In genomic region chr5:151580858-151581257, GRCh38 we compare ENCODE assay signal across 33 cellular contexts. TPM values are rescaled to one million over a fixed set of nuclear protein-coding genes. Genes with fewer than 3 reads are reported as not detected.
DNase-seq lines count a peak whose midpoint lies in the region; ATAC-seq and TF ChIP-seq lines count a peak whose summit lies in the region.
"Had no signal": no experiment of that assay in that cellular context is flagged by ENCODE, and none has a peak within 500 bp of the region (broad histone marks: within the 10 kb centered on the region; RNA-seq: fewer than 3 reads in every experiment).

No MANE protein-coding gene starts in this region.

- no peaks in the 10 kb centered on the region for H3K9me2 ChIP-seq in GM23338 (ENCODE audit: insufficient read depth)
- H3K9me2 ChIP-seq: SK-N-SH had no signal

- H3K27me3 Mint-ChIP-seq in GM23338 (ENCODE audit: insufficient read depth, low read depth, poor library complexity) (peaks cover 3% of the 10 kb centered on the region), MCF 10A (ENCODE audit: insufficient read depth, unreplicated experiment) (no peaks in the 10 kb centered on the region)
- no peaks in the 10 kb centered on the region for H3K27me3 Mint-ChIP-seq in activated T-cell treated with anti-CD3 and anti-CD28 coated beads, Interleukin-2, amount 50 U/mL, for 72 hours (ENCODE audit: low read depth)

- intact Hi-C loops in MCF 10A (cut with micrococcal nuclease) = no loop called here
- intact Hi-C loops in sciatic nerve (cut with DNase I) = no loop called here

- peak in 1 of 2 experiments; percentile 11; a peak in 1 of 4 replicates for TF ChIP-seq CTCF in GM23338 (conservative IDR thresholded peaks at IDR 0.05; ENCODE audit: low read depth in 2 of 2)
- TF ChIP-seq CTCF in MCF 10A (IDR thresholded peaks at IDR 0.05; ENCODE audit: unreplicated experiment) = no peak
- peak; percentile 45 for TF ChIP-seq CTCF in foreskin keratinocyte (conservative IDR thresholded peaks at IDR 0.05)

- H3K4me2 ChIP-seq in GM23338 = no peak overlapping the region
- H3K4me2 ChIP-seq: SK-N-SH had no signal

- H3K27me3 ChIP-seq in GM23338 (ENCODE audit: insufficient read depth) (no peaks in the 10 kb centered on the region), foreskin keratinocyte (no peaks in the 10 kb centered on the region)
- H3K27me3 ChIP-seq: cardiac muscle cell, right atrium auricular region had no signal

- H3K36me3 Mint-ChIP-seq in GM23338 (ENCODE audit: low read depth) = no peaks in the 10 kb centered on the region
- H3K36me3 Mint-ChIP-seq in MCF 10A (ENCODE audit: insufficient read depth, unreplicated experiment) = peaks cover 8% of the 10 kb centered on the region
- no peaks in the 10 kb centered on the region for H3K36me3 Mint-ChIP-seq in activated T-cell treated with anti-CD3 and anti-CD28 coated beads, Interleukin-2, amount 50 U/mL, for 72 hours (ENCODE audit: insufficient read depth in 2 of 2)
- H3K36me3 Mint-ChIP-seq: activated naive CD4-positive, alpha-beta T cell treated with anti-CD3 and anti-CD28 coated beads, Interleukin-2, amount 50 U/mL, for 72 hours; CD4-positive, alpha-beta memory T cell; stimulated activated effector memory CD8-positive, alpha-beta T cell treated with anti-CD3 and anti-CD28 coated beads, Interleukin-12 subunit alpha, Interleukin-12 subunit beta, amount 100 ng/mL, for 72 hours had no signal

- no peaks in the 10 kb centered on the region for H3K4me1 ChIP-seq in GM23338 (ENCODE audit: insufficient read depth)
- H3K4me1 ChIP-seq in foreskin keratinocyte = peaks cover 70% of the 10 kb centered on the region
- H3K4me1 ChIP-seq: HAP-1, pancreas, right atrium auricular region had no signal

- no peaks in the 10 kb centered on the region for H3K79me2 ChIP-seq in GM23338 (replicated peaks; ENCODE audit: insufficient read depth)

- no TSS peak for BruUV-seq in MCF 10A (replicated peaks; lab: Mats Ljungman, UMichigan)

- H3K9me3 Mint-ChIP-seq in GM23338 (no peaks in the 10 kb centered on the region), MCF 10A (ENCODE audit: unreplicated experiment) (no peaks in the 10 kb centered on the region)
- H3K9me3 Mint-ChIP-seq in activated T-cell treated with anti-CD3 and anti-CD28 coated beads, Interleukin-2, amount 50 U/mL, for 72 hours = no peaks in the 10 kb centered on the region
- H3K9me3 Mint-ChIP-seq: activated CD4-positive, alpha-beta memory T cell treated with anti-CD3 and anti-CD28 coated beads, Interleukin-2, amount 10 ng/mL, durations not matched to agents 7 days and 5 days; activated naive CD4-positive, alpha-beta T cell treated with anti-CD3 and anti-CD28 coated beads, Interleukin-2, amount 50 U/mL, for 72 hours; activated T-helper 17 cell treated with anti-CD3 and anti-CD28 coated beads, Interleukin-2, amount 50 U/mL, for 72 hours; CD4-positive, alpha-beta memory T cell; nephron progenitor cell; stimulated activated effector memory CD8-positive, alpha-beta T cell treated with anti-CD3 and anti-CD28 coated beads, Interleukin-12 subunit alpha, Interleukin-12 subunit beta, amount 100 ng/mL, for 72 hours had no signal

- POLR2A ChIA-PET in MCF 10A (lab: Yijun Ruan, JAX) = interaction anchor here (0.7 to 16.2 kb wide), 5 partner anchors 9 to 164 kb away, joined by 3 to 402 read pairs (median 3); no protein-coding TSS in a partner anchor

- peaks cover 16% of the 10 kb centered on the region for H3K4me1 Mint-ChIP-seq in GM23338
- peaks cover 28% of the 10 kb centered on the region for H3K4me1 Mint-ChIP-seq in MCF 10A (ENCODE audit: insufficient read depth, unreplicated experiment)
- peaks cover 15% of the 10 kb centered on the region for H3K4me1 Mint-ChIP-seq in activated T-cell treated with anti-CD3 and anti-CD28 coated beads, Interleukin-2, amount 50 U/mL, for 72 hours (ENCODE audit: low read depth)
- H3K4me1 Mint-ChIP-seq: activated T-helper 17 cell treated with anti-CD3 and anti-CD28 coated beads, Interleukin-2, amount 50 U/mL, for 72 hours; stimulated activated effector memory CD8-positive, alpha-beta T cell treated with anti-CD3 and anti-CD28 coated beads, Interleukin-12 subunit alpha, Interleukin-12 subunit beta, amount 100 ng/mL, for 72 hours had no signal

- ATAC-seq in GM23338 = peak; percentile 88
- peak; percentile 9 for ATAC-seq in foreskin keratinocyte
- no peak for ATAC-seq in sciatic nerve
- ATAC-seq in activated T-cell treated with anti-CD3 and anti-CD28 coated beads, Interleukin-2, amount 50 U/mL, for 72 hours (replicated peaks in 1 of 2) = no peak
- ATAC-seq in GM21723 (IDR thresholded peaks at IDR 0.05; ENCODE audit: unreplicated experiment) = no peak
- ATAC-seq: activated naive CD4-positive, alpha-beta T cell treated with anti-CD3 and anti-CD28 coated beads, Interleukin-2, amount 50 U/mL, for 72 hours; activated T-helper 17 cell treated with anti-CD3 and anti-CD28 coated beads, Interleukin-2, amount 50 U/mL, for 72 hours; K562; lower lobe of right lung; pancreas; stimulated activated effector memory CD8-positive, alpha-beta T cell treated with anti-CD3 and anti-CD28 coated beads, Interleukin-12 subunit alpha, Interleukin-12 subunit beta, amount 100 ng/mL, for 72 hours; T-helper 17 cell had no signal

- H3K36me3 ChIP-seq in GM23338 (ENCODE audit: insufficient read depth) = no peaks in the 10 kb centered on the region
- H3K36me3 ChIP-seq: cardiac muscle cell, HAP-1, lower lobe of right lung, MG63, pancreas, right atrium auricular region had no signal

- H4K20me1 ChIP-seq in GM23338 (replicated peaks; ENCODE audit: insufficient read depth) = no peaks in the 10 kb centered on the region

- DNase-seq in GM23338 (ENCODE audit: low spot score) (peak; percentile 25), MCF 10A (ENCODE audit: unreplicated experiment) (no peak), foreskin keratinocyte (peak in 1 of 2 donors; percentile 32), sciatic nerve (ENCODE audit: low spot score) (peak; percentile 13), amniotic stem cell (lab: John Stamatoyannopoulos, UW) (no peak), activated gamma-delta T cell (lab: John Stamatoyannopoulos, UW) (no peak)
- no peak for DNase-seq in activated T-cell treated with anti-CD3 and anti-CD28 coated beads, Interleukin-2, amount 50 U/mL, for 72 hours
- DNase-seq: activated CD4-positive, alpha-beta memory T cell treated with anti-CD3 and anti-CD28 coated beads, Interleukin-2, amount 10 ng/mL, durations not matched to agents 7 days and 5 days; activated CD4-positive, alpha-beta T cell treated with anti-CD3 and anti-CD28 coated beads for 1 hour; activated CD8-positive, alpha-beta memory T cell treated with anti-CD3 and anti-CD28 coated beads, Interleukin-2, amount 50 U/mL, for 48 hours; anterior cingulate cortex; CD4-positive, alpha-beta memory T cell; lower lobe of right lung; MG63; NCI-H2081 treated with DMSO at 0.1 percent for 48 hours; NCI-H345; nephron progenitor cell; pancreas; SK-N-SH; stimulated activated CD4-positive, alpha-beta T cell treated with anti-CD3 and anti-CD28 coated beads, Interleukin-4, amount 100 ng/mL, for 24 hours; T-helper 17 cell had no signal

- H2AFZ ChIP-seq in GM23338 = peak overlapping the region; percentile 91; the same call in 1 of the 2 replicates

- CTCF ChIA-PET in MCF 10A (lab: Yijun Ruan, JAX) = interaction anchor here (0.6 to 6.5 kb wide), 7 partner anchors 9 to 78 kb away, joined by 3 to 41 read pairs (median 4); no protein-coding TSS in a partner anchor

- H3K27ac ChIP-seq in GM23338 (ENCODE audit: low read depth) = no peak overlapping the region
- peak overlapping the region; percentile 87 for H3K27ac ChIP-seq in foreskin keratinocyte
- H3K27ac ChIP-seq: cardiac muscle cell, coronary artery, lower lobe of right lung, pancreas, right atrium auricular region had no signal

- H3K4me3 Mint-ChIP-seq in GM23338 = no peak overlapping the region
- H3K4me3 Mint-ChIP-seq in MCF 10A (ENCODE audit: unreplicated experiment) = no peak overlapping the region
- no peak overlapping the region for H3K4me3 Mint-ChIP-seq in activated T-cell treated with anti-CD3 and anti-CD28 coated beads, Interleukin-2, amount 50 U/mL, for 72 hours
- H3K4me3 Mint-ChIP-seq: activated CD4-positive, alpha-beta memory T cell treated with anti-CD3 and anti-CD28 coated beads, Interleukin-2, amount 10 ng/mL, durations not matched to agents 7 days and 5 days; activated T-helper 17 cell treated with anti-CD3 and anti-CD28 coated beads, Interleukin-2, amount 50 U/mL, for 72 hours; CD4-positive, alpha-beta memory T cell; nephron progenitor cell; stimulated activated effector memory CD8-positive, alpha-beta T cell treated with anti-CD3 and anti-CD28 coated beads, Interleukin-12 subunit alpha, Interleukin-12 subunit beta, amount 100 ng/mL, for 72 hours; T-helper 17 cell had no signal

- no peak overlapping the region for H3K4me3 ChIP-seq in GM23338
- H3K4me3 ChIP-seq: cardiac muscle cell, coronary artery, HAP-1, K562, lower lobe of right lung, MG63, pancreas, right atrium auricular region had no signal

- no peaks in the 10 kb centered on the region for H3F3A ChIP-seq in GM23338 (replicated peaks; ENCODE audit: low read depth)

- H3K27ac Mint-ChIP-seq in GM23338 = no peak overlapping the region
- peak overlapping the region; percentile 80 for H3K27ac Mint-ChIP-seq in MCF 10A (ENCODE audit: low read depth, unreplicated experiment)
- no peak overlapping the region for H3K27ac Mint-ChIP-seq in activated T-cell treated with anti-CD3 and anti-CD28 coated beads, Interleukin-2, amount 50 U/mL, for 72 hours
- H3K27ac Mint-ChIP-seq: activated CD4-positive, alpha-beta memory T cell treated with anti-CD3 and anti-CD28 coated beads, Interleukin-2, amount 10 ng/mL, durations not matched to agents 7 days and 5 days; activated naive CD4-positive, alpha-beta T cell treated with anti-CD3 and anti-CD28 coated beads, Interleukin-2, amount 50 U/mL, for 72 hours; activated T-helper 17 cell treated with anti-CD3 and anti-CD28 coated beads, Interleukin-2, amount 50 U/mL, for 72 hours; CD4-positive, alpha-beta memory T cell; nephron progenitor cell; stimulated activated effector memory CD8-positive, alpha-beta T cell treated with anti-CD3 and anti-CD28 coated beads, Interleukin-12 subunit alpha, Interleukin-12 subunit beta, amount 100 ng/mL, for 72 hours; T-helper 17 cell had no signal

TF ChIP-seq in GM23338, 12 proteins besides CTCF, POLR2A, EP300 and RAD21 (continues in another document):
- no peak for TF ChIP-seq EZH2 (IDR thresholded peaks at IDR 0.05; ENCODE audit: low read depth, unreplicated experiment)
- no peak for TF ChIP-seq NANOG (IDR thresholded peaks at IDR 0.05; ENCODE audit: borderline replicate concordance)
- TF ChIP-seq POLR2AphosphoS5 (IDR thresholded peaks at IDR 0.05; ENCODE audit: low read depth) = no peak
- TF ChIP-seq JUNB (IDR thresholded peaks at IDR 0.05; ENCODE audit: unreplicated experiment) = no peak
- no peak for TF ChIP-seq CREB1 (CRISPR knock-in tag; IDR thresholded peaks at IDR 0.05; ENCODE audit: low read depth)

RNA-seq across cellular contexts. Expression of gene FAT2, which starts 10.3 kb away (rescaled TPM):
- total RNA-seq in GM23338 (2014; rRNA removed; shearing (Covaris generic)) = 0.27 and 0.59 TPM in 2 replicates
- polyA plus RNA-seq in GM23338 (2016; fragmentation: Nextera tagmentation; extraction: Ambion mirVana) (0.06 and 0.09 TPM in 2 replicates), foreskin keratinocyte (26.4 and 26.8 TPM in 2 replicates)
- total RNA-seq in MCF 10A (2022) (5.9 and 9.9 TPM in 2 replicates), foreskin keratinocyte (85.9 and 95.1 TPM in 2 replicates), sciatic nerve (0.40 TPM)
- total RNA-seq in activated T-cell treated with anti-CD3 and anti-CD28 coated beads, Interleukin-2, amount 50 U/mL, for 72 hours = not detected
- total RNA-seq: A673; activated CD4-positive, alpha-beta memory T cell treated with anti-CD3 and anti-CD28 coated beads, Interleukin-2, amount 10 ng/mL, durations not matched to agents 7 days and 5 days; activated naive CD4-positive, alpha-beta T cell treated with anti-CD3 and anti-CD28 coated beads, Interleukin-2, amount 50 U/mL, for 72 hours; activated T-helper 17 cell treated with anti-CD3 and anti-CD28 coated beads, Interleukin-2, amount 50 U/mL, for 72 hours; CD4-positive, alpha-beta memory T cell; HT-29; K562; OCI-LY7; right atrium auricular region; T-helper 17 cell had no signal
- polyA plus RNA-seq: CD4-positive, alpha-beta memory T cell; K562; SK-N-SH had no signal

Comparison
In these comparisons a context has a peak if more than half of its experiments do, and no peak if none do; other contexts are left out.
1. ATAC-seq: peak in GM23338 (single experiment) and foreskin keratinocyte (single experiment); none in sciatic nerve (single experiment), activated T-cell treated with anti-CD3 and anti-CD28 coated beads, Interleukin-2, amount 50 U/mL, for 72 hours (0 of 2) and GM21723 (single experiment).
2. DNase-seq: peak in GM23338 (single experiment) and sciatic nerve (single experiment); none in MCF 10A (single experiment), amniotic stem cell (single experiment), activated T-cell treated with anti-CD3 and anti-CD28 coated beads, Interleukin-2, amount 50 U/mL, for 72 hours (0 of 2) and activated gamma-delta T cell (single experiment).